8 cellular contexts compared by ENCODE assay signal in the genomic region with DNA sequence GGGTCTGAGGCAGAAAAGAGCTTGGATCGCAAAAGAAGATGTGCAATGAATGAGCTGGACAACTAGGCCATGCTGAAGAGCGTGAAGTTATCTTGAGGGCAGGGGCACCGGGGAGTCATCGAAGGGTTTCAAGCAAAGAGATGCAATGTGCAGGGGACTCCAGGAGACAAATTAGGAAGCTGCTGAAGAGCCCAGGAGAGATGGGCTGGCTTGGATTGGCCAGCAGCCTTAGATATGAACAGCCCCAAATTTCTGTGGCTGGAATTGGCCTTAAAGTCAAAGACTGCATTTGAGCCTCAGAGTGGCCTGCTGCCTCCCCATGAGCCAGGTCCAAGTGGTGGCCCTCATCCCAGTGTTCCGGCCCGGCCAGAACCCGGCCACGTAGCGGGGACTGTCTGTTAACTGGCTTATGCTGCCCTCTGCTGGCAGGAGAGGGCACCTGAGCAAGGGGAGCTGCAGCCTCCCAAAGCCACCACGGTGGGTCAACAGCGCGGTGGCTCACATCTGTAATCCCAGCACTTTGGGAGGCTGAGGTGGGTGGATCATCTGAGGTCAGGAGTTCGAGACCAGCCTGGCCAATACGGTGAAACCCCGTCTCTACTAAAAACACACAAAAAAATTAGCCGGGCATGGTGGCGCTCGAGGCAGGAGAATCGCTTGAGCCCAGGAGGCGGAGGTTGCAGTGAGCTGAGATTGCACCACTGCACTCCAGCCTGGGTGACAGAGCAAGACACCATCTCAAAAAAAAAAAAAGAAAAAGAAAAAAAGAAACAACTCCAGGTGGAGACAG. TPM values are rescaled to one million over a fixed set of nuclear protein-coding genes. Genes with fewer than 3 reads are reported as not detected.
DNase-seq lines count a peak whose midpoint lies in the region; ATAC-seq and TF ChIP-seq lines count a peak whose summit lies in the region.
"Not testable (repeated sequence)": the region's sequence is repeated elsewhere in the genome, so short reads cannot be mapped to it uniquely, and the experiment has no call there.

No MANE protein-coding gene starts in this region.

- ATAC-seq in HG02588 (IDR thresholded peaks at IDR 0.05; ENCODE audit: unreplicated experiment) (peak; percentile 80), Right ventricle myocardium superior (ENCODE audit: poor library complexity) (peak; percentile 99)
- peak; percentile 96 to 99 for ATAC-seq in activated naive CD4-positive, alpha-beta T cell treated with anti-CD3 and anti-CD28 coated beads, Interleukin-2, amount 50 U/mL, for 72 hours

- H3K4me2 ChIP-seq in SU-DHL-6 (ENCODE audit: low read depth, low read length, poor library complexity, severe bottlenecking), result not testable (repeated sequence)

- not testable (repeated sequence) for H3K36me3 ChIP-seq in SU-DHL-6 (ENCODE audit: low read length)

- not testable (repeated sequence) for H3K79me2 ChIP-seq in SU-DHL-6 (ENCODE audit: insufficient read depth, low read length)

- not testable (repeated sequence) for H3K9me3 Mint-ChIP-seq in activated naive CD4-positive, alpha-beta T cell treated with anti-CD3 and anti-CD28 coated beads, Interleukin-2, amount 50 U/mL, for 72 hours

- TF ChIP-seq CTCF in GM12874 (IDR thresholded peaks at IDR 0.05; ENCODE audit: insufficient read depth, low read depth, low read length) (peak; percentile 87), SU-DHL-6 (IDR thresholded peaks at IDR 0.05; ENCODE audit: insufficient read depth, low read length, poor library complexity, severe bottlenecking) (peak; percentile 82)

- H3F3A ChIP-seq in SU-DHL-6 (ENCODE audit: insufficient read depth), result not testable (repeated sequence)

- H3K9ac ChIP-seq in SU-DHL-6 (ENCODE audit: low read length), result not testable (repeated sequence)

- H3K4me3 ChIP-seq in SU-DHL-6 (ENCODE audit: insufficient read depth, low read length, poor library complexity, severe bottlenecking), result not testable (repeated sequence)

- H3K27ac ChIP-seq in SU-DHL-6 (ENCODE audit: low read depth, low read length), result not testable (repeated sequence)

- not testable (repeated sequence) for H3K36me3 Mint-ChIP-seq in activated naive CD4-positive, alpha-beta T cell treated with anti-CD3 and anti-CD28 coated beads, Interleukin-2, amount 50 U/mL, for 72 hours

- H3K9me2 ChIP-seq in SU-DHL-6 (replicated peaks; ENCODE audit: insufficient read depth, low read length), result not testable (repeated sequence)

- peak; percentile 29 for DNase-seq in NCI-H1048 (lab: John Stamatoyannopoulos, UW)
- peak; percentile 70 to 84 for DNase-seq in activated naive CD4-positive, alpha-beta T cell treated with anti-CD3 and anti-CD28 coated beads, Interleukin-2, amount 50 U/mL, for 72 hours (ENCODE audit: low spot score in 2 of 2)
- DNase-seq in Right ventricle myocardium superior, result peak; percentile 93
- DNase-seq in posterior vena cava (ENCODE audit: low spot score), result peak; percentile 96
- DNase-seq in ureter (ENCODE audit: low spot score), result peak; percentile 88

- H4K20me1 ChIP-seq in SU-DHL-6 (ENCODE audit: low read depth, low read length), result not testable (repeated sequence)

- intact Hi-C loops in Right ventricle myocardium superior (cut with DNase I), result loop anchor here (2.0 kb wide), 1 partner anchor 42 kb away; no protein-coding TSS in a partner anchor
- intact Hi-C loops in posterior vena cava (cut with DNase I), result loop anchor here (2.0 kb wide), 1 partner anchor 42 kb away; no protein-coding TSS in a partner anchor

- not testable (repeated sequence) for H3K27me3 ChIP-seq in SU-DHL-6 (ENCODE audit: low read length)

- not testable (repeated sequence) for H3K9me3 ChIP-seq in SU-DHL-6 (ENCODE audit: insufficient read depth, low read length)

- not testable (repeated sequence) for H2AFZ ChIP-seq in SU-DHL-6 (ENCODE audit: low read depth, low read length, severe bottlenecking)

- H3K27ac Mint-ChIP-seq in activated naive CD4-positive, alpha-beta T cell treated with anti-CD3 and anti-CD28 coated beads, Interleukin-2, amount 50 U/mL, for 72 hours, result not testable (repeated sequence)

RNA-seq across cellular contexts. Expression of a gene that starts 11.2 kb away (rescaled TPM):
- 100 to 1,000 TPM; 108 to 124 TPM for total RNA-seq in activated naive CD4-positive, alpha-beta T cell treated with anti-CD3 and anti-CD28 coated beads, Interleukin-2, amount 50 U/mL, for 72 hours
- total RNA-seq in Right ventricle myocardium superior (40.9 TPM), posterior vena cava (100 to 1,000 TPM; 118 TPM), ureter (176 TPM)

RNA-seq across cellular contexts. Expression of a gene that starts 28.0 kb away (rescaled TPM):
- total RNA-seq in activated naive CD4-positive, alpha-beta T cell treated with anti-CD3 and anti-CD28 coated beads, Interleukin-2, amount 50 U/mL, for 72 hours, result not detected
- total RNA-seq in Right ventricle myocardium superior, result 1.5 TPM
- total RNA-seq in posterior vena cava, result 1 to 10 TPM; 5.2 to 6.7 TPM
- total RNA-seq in ureter, result 8.6 TPM

RNA-seq across cellular contexts. Expression of a gene that starts 28.2 kb away (rescaled TPM):
- not detected for total RNA-seq in activated naive CD4-positive, alpha-beta T cell treated with anti-CD3 and anti-CD28 coated beads, Interleukin-2, amount 50 U/mL, for 72 hours
- total RNA-seq in Right ventricle myocardium superior (not detected), posterior vena cava (1 to 10 TPM in 1 of 2 donors, under 1 TPM in 1; 0.76 to 2.9 TPM), ureter (3.3 TPM)

Comparison
In these comparisons a context has a peak if more than half of its experiments do, and no peak if none do; other contexts are left out.
1. DNase-seq: peak in every context shown above with its lines; median percentile 96 in posterior vena cava; 93 in Right ventricle myocardium superior; 88 in ureter; 77 in activated naive CD4-positive, alpha-beta T cell treated with anti-CD3 and anti-CD28 coated beads, Interleukin-2, amount 50 U/mL, for 72 hours; 29 in NCI-H1048.